In the genomic region with DNA sequence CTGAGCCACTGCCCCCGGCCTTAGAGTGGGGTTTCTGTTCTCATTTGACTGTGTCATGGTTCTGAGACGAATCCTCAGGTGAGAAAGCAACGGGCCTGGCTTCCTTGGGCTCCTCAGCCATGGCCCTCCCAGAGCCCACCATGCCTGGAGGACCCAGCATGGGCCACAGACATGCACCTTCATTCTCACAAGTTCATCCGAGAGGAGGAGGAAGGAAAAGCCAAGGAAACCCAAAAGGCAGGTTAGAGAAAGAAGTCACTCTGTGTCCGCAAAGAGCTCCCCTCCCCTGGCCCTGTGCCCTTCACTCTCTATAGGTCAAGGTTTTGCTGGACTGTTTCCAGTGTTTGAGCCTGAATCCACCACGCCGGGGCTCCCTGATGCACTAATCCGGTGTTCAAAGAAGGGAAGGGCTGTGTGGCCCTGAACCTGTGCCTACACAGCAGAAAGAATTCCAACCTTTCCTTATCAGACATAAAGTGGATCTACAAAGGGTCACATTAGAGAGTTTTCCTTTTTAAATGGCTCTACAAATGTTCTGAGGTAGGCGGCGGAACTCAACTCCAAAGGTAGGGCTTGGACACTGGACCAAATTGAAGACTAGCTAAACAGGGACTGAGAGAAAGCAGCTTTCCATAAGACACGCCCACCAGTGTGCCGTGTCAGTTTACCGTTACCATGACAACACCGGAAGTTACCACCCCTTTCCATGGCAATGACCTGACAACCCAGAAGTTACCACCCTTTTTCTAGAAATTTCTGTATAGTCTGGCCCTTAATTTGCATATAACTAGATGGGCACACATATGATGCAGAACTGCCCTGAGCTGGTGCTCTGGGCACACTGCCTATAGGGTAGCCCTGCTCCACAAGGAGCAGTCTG, we compare ENCODE assay signal across 1 cellular context.
TF ChIP-seq lines count a peak whose summit lies in the region.

No MANE protein-coding gene starts in this region.

TF ChIP-seq in HepG2, 621 proteins besides CTCF, POLR2A, EP300 and RAD21 (continued from another document and continues in another):
- TF ChIP-seq, protein P1, sequence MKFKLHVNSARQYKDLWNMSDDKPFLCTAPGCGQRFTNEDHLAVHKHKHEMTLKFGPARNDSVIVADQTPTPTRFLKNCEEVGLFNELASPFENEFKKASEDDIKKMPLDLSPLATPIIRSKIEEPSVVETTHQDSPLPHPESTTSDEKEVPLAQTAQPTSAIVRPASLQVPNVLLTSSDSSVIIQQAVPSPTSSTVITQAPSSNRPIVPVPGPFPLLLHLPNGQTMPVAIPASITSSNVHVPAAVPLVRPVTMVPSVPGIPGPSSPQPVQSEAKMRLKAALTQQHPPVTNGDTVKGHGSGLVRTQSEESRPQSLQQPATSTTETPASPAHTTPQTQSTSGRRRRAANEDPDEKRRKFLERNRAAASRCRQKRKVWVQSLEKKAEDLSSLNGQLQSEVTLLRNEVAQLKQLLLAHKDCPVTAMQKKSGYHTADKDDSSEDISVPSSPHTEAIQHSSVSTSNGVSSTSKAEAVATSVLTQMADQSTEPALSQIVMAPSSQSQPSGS (CRISPR knock-in tag; IDR thresholded peaks at IDR 0.05) = peak; percentile 54
- peak; percentile 59; the same call in 1 of the 2 replicates for TF ChIP-seq SSRP1 (CRISPR knock-in tag; IDR thresholded peaks at IDR 0.05)
- TF ChIP-seq SCMH1 (CRISPR knock-in tag; IDR thresholded peaks at IDR 0.05; ENCODE audit: borderline replicate concordance) = no peak
- 0 out of 2 replicates have a peak, but pooled peaks have one; percentile 33 for TF ChIP-seq JUND (CRISPR knock-in tag; IDR thresholded peaks at IDR 0.05)
- no peak for TF ChIP-seq PRPF4 (IDR thresholded peaks at IDR 0.05; ENCODE audit: low read depth, low read length, poor library complexity, severe bottlenecking)
- peak; percentile 51 for TF ChIP-seq ZBTB25 (CRISPR knock-in tag; IDR thresholded peaks at IDR 0.05)
- peak; percentile 71 for TF ChIP-seq ZMYM3 (CRISPR knock-in tag; IDR thresholded peaks at IDR 0.05)
- no peak for TF ChIP-seq AGO2 (optimal IDR thresholded peaks at IDR 0.05; ENCODE audit: low read depth, low read length)
- TF ChIP-seq, protein P2, sequence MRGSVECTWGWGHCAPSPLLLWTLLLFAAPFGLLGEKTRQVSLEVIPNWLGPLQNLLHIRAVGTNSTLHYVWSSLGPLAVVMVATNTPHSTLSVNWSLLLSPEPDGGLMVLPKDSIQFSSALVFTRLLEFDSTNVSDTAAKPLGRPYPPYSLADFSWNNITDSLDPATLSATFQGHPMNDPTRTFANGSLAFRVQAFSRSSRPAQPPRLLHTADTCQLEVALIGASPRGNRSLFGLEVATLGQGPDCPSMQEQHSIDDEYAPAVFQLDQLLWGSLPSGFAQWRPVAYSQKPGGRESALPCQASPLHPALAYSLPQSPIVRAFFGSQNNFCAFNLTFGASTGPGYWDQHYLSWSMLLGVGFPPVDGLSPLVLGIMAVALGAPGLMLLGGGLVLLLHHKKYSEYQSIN (CRISPR knock-in tag; IDR thresholded peaks at IDR 0.05; ENCODE audit: borderline replicate concordance) = no peak
- peak; percentile 94 for TF ChIP-seq ZNF441 (CRISPR knock-in tag; IDR thresholded peaks at IDR 0.05; ENCODE audit: borderline replicate concordance)
- peak; percentile 84; the same call in 1 of the 2 replicates for TF ChIP-seq ZMYM2 (CRISPR knock-in tag; IDR thresholded peaks at IDR 0.05)
- 0 out of 2 replicates have a peak, but pooled peaks have one; percentile 72 for TF ChIP-seq ZNF512B (CRISPR knock-in tag; IDR thresholded peaks at IDR 0.05; ENCODE audit: borderline replicate concordance)
- peak; percentile 91 for TF ChIP-seq PPARG (CRISPR knock-in tag; conservative IDR thresholded peaks at IDR 0.05)
- peak; percentile 88 for TF ChIP-seq PAXIP1 (CRISPR knock-in tag; conservative IDR thresholded peaks at IDR 0.05)
- TF ChIP-seq ZFP90 (CRISPR knock-in tag; IDR thresholded peaks at IDR 0.05; ENCODE audit: borderline replicate concordance) = 0 out of 2 replicates have a peak, but pooled peaks have one; percentile 8
- TF ChIP-seq FOXJ3 (CRISPR knock-in tag; IDR thresholded peaks at IDR 0.05; ENCODE audit: borderline replicate concordance) = peak; percentile 50; the same call in 1 of the 2 replicates
- TF ChIP-seq TARDBP (CRISPR knock-in tag; IDR thresholded peaks at IDR 0.05) = peak; percentile 82
- TF ChIP-seq, protein P3, sequence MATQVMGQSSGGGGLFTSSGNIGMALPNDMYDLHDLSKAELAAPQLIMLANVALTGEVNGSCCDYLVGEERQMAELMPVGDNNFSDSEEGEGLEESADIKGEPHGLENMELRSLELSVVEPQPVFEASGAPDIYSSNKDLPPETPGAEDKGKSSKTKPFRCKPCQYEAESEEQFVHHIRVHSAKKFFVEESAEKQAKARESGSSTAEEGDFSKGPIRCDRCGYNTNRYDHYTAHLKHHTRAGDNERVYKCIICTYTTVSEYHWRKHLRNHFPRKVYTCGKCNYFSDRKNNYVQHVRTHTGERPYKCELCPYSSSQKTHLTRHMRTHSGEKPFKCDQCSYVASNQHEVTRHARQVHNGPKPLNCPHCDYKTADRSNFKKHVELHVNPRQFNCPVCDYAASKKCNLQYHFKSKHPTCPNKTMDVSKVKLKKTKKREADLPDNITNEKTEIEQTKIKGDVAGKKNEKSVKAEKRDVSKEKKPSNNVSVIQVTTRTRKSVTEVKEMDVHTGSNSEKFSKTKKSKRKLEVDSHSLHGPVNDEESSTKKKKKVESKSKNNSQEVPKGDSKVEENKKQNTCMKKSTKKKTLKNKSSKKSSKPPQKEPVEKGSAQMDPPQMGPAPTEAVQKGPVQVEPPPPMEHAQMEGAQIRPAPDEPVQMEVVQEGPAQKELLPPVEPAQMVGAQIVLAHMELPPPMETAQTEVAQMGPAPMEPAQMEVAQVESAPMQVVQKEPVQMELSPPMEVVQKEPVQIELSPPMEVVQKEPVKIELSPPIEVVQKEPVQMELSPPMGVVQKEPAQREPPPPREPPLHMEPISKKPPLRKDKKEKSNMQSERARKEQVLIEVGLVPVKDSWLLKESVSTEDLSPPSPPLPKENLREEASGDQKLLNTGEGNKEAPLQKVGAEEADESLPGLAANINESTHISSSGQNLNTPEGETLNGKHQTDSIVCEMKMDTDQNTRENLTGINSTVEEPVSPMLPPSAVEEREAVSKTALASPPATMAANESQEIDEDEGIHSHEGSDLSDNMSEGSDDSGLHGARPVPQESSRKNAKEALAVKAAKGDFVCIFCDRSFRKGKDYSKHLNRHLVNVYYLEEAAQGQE (IDR thresholded peaks at IDR 0.05; ENCODE audit: borderline replicate concordance in 1 of 2, low read depth in 1 of 2, low read length in 2 of 2) = 0 out of 4 replicates have a peak, but pooled peaks of 1 of the 2 experiments have one; percentile 15
- peak; percentile 46; the same call in 1 of the 2 replicates for TF ChIP-seq SMC3 (IDR thresholded peaks at IDR 0.05; ENCODE audit: low read length)
- TF ChIP-seq ZNF224 (CRISPR knock-in tag; IDR thresholded peaks at IDR 0.05) = no peak; the same call in 1 of the 2 replicates
- no peak for TF ChIP-seq FOXM1 (CRISPR knock-in tag; IDR thresholded peaks at IDR 0.05)
- TF ChIP-seq TSC22D2 (CRISPR knock-in tag; IDR thresholded peaks at IDR 0.05; ENCODE audit: borderline replicate concordance) = peak; percentile 69; the same call in 1 of the 2 replicates
- TF ChIP-seq, protein P4, sequence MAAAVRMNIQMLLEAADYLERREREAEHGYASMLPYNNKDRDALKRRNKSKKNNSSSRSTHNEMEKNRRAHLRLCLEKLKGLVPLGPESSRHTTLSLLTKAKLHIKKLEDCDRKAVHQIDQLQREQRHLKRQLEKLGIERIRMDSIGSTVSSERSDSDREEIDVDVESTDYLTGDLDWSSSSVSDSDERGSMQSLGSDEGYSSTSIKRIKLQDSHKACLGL (CRISPR knock-in tag; IDR thresholded peaks at IDR 0.05) = peak; percentile 54; the same call in 1 of the 2 replicates
- no peak for TF ChIP-seq ZNF367 (CRISPR knock-in tag; IDR thresholded peaks at IDR 0.05; ENCODE audit: borderline replicate concordance)
- TF ChIP-seq, protein P5, sequence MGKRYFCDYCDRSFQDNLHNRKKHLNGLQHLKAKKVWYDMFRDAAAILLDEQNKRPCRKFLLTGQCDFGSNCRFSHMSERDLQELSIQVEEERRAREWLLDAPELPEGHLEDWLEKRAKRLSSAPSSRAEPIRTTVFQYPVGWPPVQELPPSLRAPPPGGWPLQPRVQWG (CRISPR knock-in tag; IDR thresholded peaks at IDR 0.05; ENCODE audit: borderline replicate concordance, low read depth) = no peak
- TF ChIP-seq, protein P6, sequence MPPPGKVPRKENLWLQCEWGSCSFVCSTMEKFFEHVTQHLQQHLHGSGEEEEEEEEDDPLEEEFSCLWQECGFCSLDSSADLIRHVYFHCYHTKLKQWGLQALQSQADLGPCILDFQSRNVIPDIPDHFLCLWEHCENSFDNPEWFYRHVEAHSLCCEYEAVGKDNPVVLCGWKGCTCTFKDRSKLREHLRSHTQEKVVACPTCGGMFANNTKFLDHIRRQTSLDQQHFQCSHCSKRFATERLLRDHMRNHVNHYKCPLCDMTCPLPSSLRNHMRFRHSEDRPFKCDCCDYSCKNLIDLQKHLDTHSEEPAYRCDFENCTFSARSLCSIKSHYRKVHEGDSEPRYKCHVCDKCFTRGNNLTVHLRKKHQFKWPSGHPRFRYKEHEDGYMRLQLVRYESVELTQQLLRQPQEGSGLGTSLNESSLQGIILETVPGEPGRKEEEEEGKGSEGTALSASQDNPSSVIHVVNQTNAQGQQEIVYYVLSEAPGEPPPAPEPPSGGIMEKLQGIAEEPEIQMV (CRISPR knock-in tag; IDR thresholded peaks at IDR 0.05; ENCODE audit: low read depth) = peak; percentile 100
- no peak for TF ChIP-seq BRCA1 (CRISPR knock-in tag; IDR thresholded peaks at IDR 0.05)
- TF ChIP-seq, protein P7, sequence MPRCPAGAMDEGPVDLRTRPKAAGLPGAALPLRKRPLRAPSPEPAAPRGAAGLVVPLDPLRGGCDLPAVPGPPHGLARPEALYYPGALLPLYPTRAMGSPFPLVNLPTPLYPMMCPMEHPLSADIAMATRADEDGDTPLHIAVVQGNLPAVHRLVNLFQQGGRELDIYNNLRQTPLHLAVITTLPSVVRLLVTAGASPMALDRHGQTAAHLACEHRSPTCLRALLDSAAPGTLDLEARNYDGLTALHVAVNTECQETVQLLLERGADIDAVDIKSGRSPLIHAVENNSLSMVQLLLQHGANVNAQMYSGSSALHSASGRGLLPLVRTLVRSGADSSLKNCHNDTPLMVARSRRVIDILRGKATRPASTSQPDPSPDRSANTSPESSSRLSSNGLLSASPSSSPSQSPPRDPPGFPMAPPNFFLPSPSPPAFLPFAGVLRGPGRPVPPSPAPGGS (CRISPR knock-in tag; IDR thresholded peaks at IDR 0.05) = no peak; the same call in 1 of the 2 replicates
- no peak for TF ChIP-seq ATF7 (IDR thresholded peaks at IDR 0.05)
- peak; percentile 21; the same call in 1 of the 2 replicates for TF ChIP-seq ATF7 (CRISPR knock-in tag; IDR thresholded peaks at IDR 0.05)
- TF ChIP-seq HMG20A (CRISPR knock-in tag; IDR thresholded peaks at IDR 0.05; ENCODE audit: borderline replicate concordance) = peak; percentile 66; the same call in 1 of the 2 replicates
- no peak for TF ChIP-seq MAFG (CRISPR knock-in tag; IDR thresholded peaks at IDR 0.05)
